In the genomic region with DNA sequence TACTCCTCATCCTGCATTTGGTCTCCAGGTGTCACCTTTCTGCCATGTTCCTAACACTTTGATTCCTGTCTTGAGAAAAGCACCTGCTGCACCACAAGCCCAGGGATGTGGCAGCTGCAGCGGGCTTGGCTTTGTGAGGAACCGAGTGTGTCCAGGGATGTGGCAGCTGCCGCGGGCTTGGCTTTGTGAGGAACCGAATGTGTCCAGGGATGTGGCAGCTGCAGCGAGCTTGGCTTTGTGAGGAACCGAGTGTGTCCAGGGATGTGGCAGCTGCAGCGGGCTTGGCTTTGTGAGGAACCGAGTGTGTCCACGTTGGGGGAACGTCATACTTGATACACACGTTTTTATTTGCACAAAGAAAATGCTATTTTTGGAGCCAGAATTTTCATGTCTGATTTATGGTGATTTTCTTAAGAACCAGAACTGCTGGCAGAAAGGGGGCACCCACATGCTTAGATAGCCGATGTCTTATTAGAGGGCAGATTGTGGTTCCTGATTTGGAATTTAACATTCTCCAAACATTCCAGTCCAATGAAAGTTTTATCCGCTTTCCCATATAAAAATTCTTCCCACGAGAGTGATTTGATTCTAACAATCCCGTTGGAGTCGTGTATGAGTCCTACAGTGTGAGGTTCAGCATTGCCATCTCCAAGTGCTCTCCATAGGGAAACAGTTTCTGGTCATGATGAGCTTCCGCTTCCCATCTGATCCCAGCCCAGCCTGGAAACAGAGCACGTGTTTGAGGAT, we compare ENCODE assay signal across 13 cellular contexts. TPM values are rescaled to one million over a fixed set of nuclear protein-coding genes. Genes with fewer than 3 reads are reported as not detected.
DNase-seq lines count a peak whose midpoint lies in the region; TF ChIP-seq lines count a peak whose summit lies in the region.
"Not testable (repeated sequence)": the region's sequence is repeated elsewhere in the genome, so short reads cannot be mapped to it uniquely, and the experiment has no call there.
"Had no signal": no experiment of that assay in that cellular context is flagged by ENCODE, and none has a peak within 500 bp of the region (broad histone marks: within the 10 kb centered on the region; RNA-seq: fewer than 3 reads in every experiment).

No MANE protein-coding gene starts in this region.

- not testable (repeated sequence) for H3K27me3 ChIP-seq in SJCRH30

- not testable (repeated sequence) for H3K27ac Mint-ChIP-seq in chondrocyte (ENCODE audit: unreplicated experiment)
- H3K27ac Mint-ChIP-seq in nephron = peak overlapping the region; percentile 7 to 44 (median 37)

- H3K4me1 ChIP-seq in SJCRH30 = not testable (repeated sequence)

- H3K9me3 Mint-ChIP-seq in chondrocyte (ENCODE audit: low read depth); nephron: not testable (repeated sequence)

- not testable (repeated sequence) for H3K4me1 Mint-ChIP-seq in chondrocyte (ENCODE audit: low read depth)
- peaks cover 16% of the 10 kb centered on the region for H3K4me1 Mint-ChIP-seq in nephron

- H3K9me3 ChIP-seq in SJCRH30 (replicated peaks) = not testable (repeated sequence)

- not testable (repeated sequence) for H3K4me3 ChIP-seq in AG10803 (ENCODE audit: low read length)
- peak overlapping the region; percentile 29 for H3K4me3 ChIP-seq in SJCRH30

- H3K4me3 Mint-ChIP-seq in chondrocyte (ENCODE audit: unreplicated experiment); nephron: not testable (repeated sequence)

- H3K27ac ChIP-seq in SJCRH30 = peak overlapping the region; percentile 89

- not testable (repeated sequence) for H3K36me3 ChIP-seq in SJCRH30

- not testable (repeated sequence) for H3K36me3 Mint-ChIP-seq in chondrocyte (ENCODE audit: low read depth); nephron (ENCODE audit: low read depth)

- not testable (repeated sequence) for TF ChIP-seq CTCF in AG10803 (conservative IDR thresholded peaks at IDR 0.05; ENCODE audit: low read length); nephron (IDR thresholded peaks at IDR 0.05; ENCODE audit: unreplicated experiment in 3 of 3)
- peak; percentile 34 for TF ChIP-seq CTCF in chondrocyte (IDR thresholded peaks at IDR 0.05)

- not testable (repeated sequence) for H3K27me3 Mint-ChIP-seq in chondrocyte (ENCODE audit: low read depth); nephron (ENCODE audit: low read depth)

- peak; percentile 40 for DNase-seq in AG10803 (ENCODE audit: low read depth)
- peak; percentile 57 for DNase-seq in EL
- DNase-seq in LHCN-M2 (ENCODE audit: low read depth) = peak; percentile 64
- peak; percentile 23 for DNase-seq in NCI-H345 (lab: John Stamatoyannopoulos, UW)
- DNase-seq in SJCRH30 = peak; percentile 72 to 83
- not testable (repeated sequence) for DNase-seq in chondrocyte (ENCODE audit: low spot score)

RNA-seq across cellular contexts. Expression of gene ALG1L2, which starts 17.2 kb away (rescaled TPM):
- total RNA-seq in LHCN-M2 (2014; rRNA removed) = not detected in 2 replicates
- polyA plus RNA-seq in LHCN-M2 (2012) = not detected
- total RNA-seq in SJCRH30 (2014; rRNA removed; shearing (Covaris generic)) = 0.46 TPM in 1 of 2 replicates, not detected in the other
- total RNA-seq in chondrocyte = 0.82 to 1.3 TPM in 2 of 3 replicates, not detected in the other
- total RNA-seq: CD8-positive, alpha-beta T cell; G401; HT-29; Right ventricle myocardium inferior; RPMI7951; SK-MEL-5 had no signal
